In the genomic region with DNA sequence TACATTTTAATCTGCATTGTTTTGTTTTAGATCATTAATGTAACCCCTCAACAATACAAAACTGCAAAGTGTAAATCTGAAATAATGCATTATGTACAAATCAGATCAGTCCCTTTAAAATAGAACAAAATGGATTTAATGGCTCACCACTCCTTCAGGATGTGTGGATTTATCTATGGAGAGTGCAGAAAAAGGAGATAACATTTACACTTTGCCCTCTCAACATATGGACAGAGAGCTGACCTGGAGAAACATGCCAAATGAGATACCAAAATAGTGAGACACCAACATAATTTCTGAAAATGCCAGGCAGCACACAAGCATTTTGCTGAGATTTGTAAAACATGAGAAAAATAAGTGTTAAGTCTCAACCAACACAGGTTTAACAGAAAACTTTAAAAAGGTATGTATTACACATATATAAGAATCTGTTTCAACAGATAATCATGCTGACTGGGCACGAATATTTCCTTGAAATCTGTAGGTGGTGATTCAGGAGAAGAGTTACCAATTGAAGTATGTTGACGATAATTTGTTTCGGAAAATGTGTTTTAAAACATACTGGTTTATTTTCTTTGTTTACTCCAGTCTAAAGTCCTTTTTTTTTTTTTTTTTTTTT, we compare ENCODE assay signal across 1 cellular context.
TF ChIP-seq lines count a peak whose summit lies in the region.

No MANE protein-coding gene starts in this region.

TF ChIP-seq in SK-N-SH treated with all-trans-retinoic acid at 6 μM for 48 hours, 23 proteins besides CTCF, POLR2A, EP300 and RAD21 (continued from another document):
- TF ChIP-seq PATZ1 (CRISPR knock-in tag; IDR thresholded peaks at IDR 0.05; ENCODE audit: borderline replicate concordance) (no peak), ZNF70 (CRISPR knock-in tag; IDR thresholded peaks at IDR 0.05) (no peak), TSHZ2 (CRISPR knock-in tag; IDR thresholded peaks at IDR 0.05) (no peak), ZC3H10 (CRISPR knock-in tag; IDR thresholded peaks at IDR 0.05) (no peak), ZFP30 (CRISPR knock-in tag; IDR thresholded peaks at IDR 0.05) (no peak), ESRRG (CRISPR knock-in tag; IDR thresholded peaks at IDR 0.05) (no peak), ZFP3 (CRISPR knock-in tag; IDR thresholded peaks at IDR 0.05) (no peak), ZNF565 (CRISPR knock-in tag; conservative IDR thresholded peaks at IDR 0.05; ENCODE audit: low read depth) (no peak), GLIS3 (CRISPR knock-in tag; IDR thresholded peaks at IDR 0.05) (no peak), CSDC2 (CRISPR knock-in tag; IDR thresholded peaks at IDR 0.05) (no peak), OSR1 (CRISPR knock-in tag; IDR thresholded peaks at IDR 0.05) (no peak), PPARA (CRISPR knock-in tag; IDR thresholded peaks at IDR 0.05; ENCODE audit: borderline replicate concordance) (no peak)
- TF ChIP-seq, protein P1, sequence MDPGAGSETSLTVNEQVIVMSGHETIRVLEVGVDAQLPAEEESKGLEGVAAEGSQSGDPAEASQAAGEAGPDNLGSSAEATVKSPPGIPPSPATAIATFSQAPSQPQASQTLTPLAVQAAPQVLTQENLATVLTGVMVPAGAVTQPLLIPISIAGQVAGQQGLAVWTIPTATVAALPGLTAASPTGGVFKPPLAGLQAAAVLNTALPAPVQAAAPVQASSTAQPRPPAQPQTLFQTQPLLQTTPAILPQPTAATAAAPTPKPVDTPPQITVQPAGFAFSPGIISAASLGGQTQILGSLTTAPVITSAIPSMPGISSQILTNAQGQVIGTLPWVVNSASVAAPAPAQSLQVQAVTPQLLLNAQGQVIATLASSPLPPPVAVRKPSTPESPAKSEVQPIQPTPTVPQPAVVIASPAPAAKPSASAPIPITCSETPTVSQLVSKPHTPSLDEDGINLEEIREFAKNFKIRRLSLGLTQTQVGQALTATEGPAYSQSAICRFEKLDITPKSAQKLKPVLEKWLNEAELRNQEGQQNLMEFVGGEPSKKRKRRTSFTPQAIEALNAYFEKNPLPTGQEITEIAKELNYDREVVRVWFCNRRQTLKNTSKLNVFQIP (CRISPR knock-in tag; IDR thresholded peaks at IDR 0.05; ENCODE audit: borderline replicate concordance, low read depth), result no peak
